In genomic region chr19:8426283-8426682, GRCh38 we compare ENCODE assay signal across 25 cellular contexts.
"Had no signal": no experiment of that assay in that cellular context is flagged by ENCODE, and none has a peak within 500 bp of the region (broad histone marks: within the 10 kb centered on the region; RNA-seq: fewer than 3 reads in every experiment).

No MANE protein-coding gene starts in this region.

- H3K9ac ChIP-seq: parathyroid adenoma had no signal

- H3K27ac Mint-ChIP-seq: effector memory CD8-positive, alpha-beta T cell; mesothelial cell of epicardium; nephron; progenitor cell of endocrine pancreas; stimulated activated naive CD8-positive, alpha-beta T cell treated with anti-CD3 and anti-CD28 coated beads, Interleukin-15, amount 100 ng/mL, for 72 hours had no signal

- DNase-seq: effector memory CD8-positive, alpha-beta T cell; erythroblast; esophagus squamous epithelium; foreskin melanocyte; glutamatergic neuron; heart right ventricle; hippocampal formation; left cardiac atrium; left lung; mesenchymal stem cell; mucosa of descending colon; naive B cell; right lobe of liver; small intestine; stimulated activated CD4-positive, alpha-beta T cell treated with anti-CD3 and anti-CD28 coated beads, Interleukin-15, amount 100 ng/mL, for 24 hours; stimulated activated CD4-positive, alpha-beta T cell treated with anti-CD3 and anti-CD28 coated beads, Interleukin-2, amount 100 ng/mL, for 48 hours; stimulated activated naive CD4-positive, alpha-beta T cell; stimulated activated naive CD8-positive, alpha-beta T cell treated with anti-CD3 and anti-CD28 coated beads, Interleukin-15, amount 100 ng/mL, for 72 hours; transverse colon had no signal

- H3K4me1 ChIP-seq: parathyroid adenoma had no signal

- H3K27me3 ChIP-seq: esophagus squamous epithelium, heart right ventricle, left lung, right lobe of liver, suprapubic skin, transverse colon had no signal

- H3K4me1 Mint-ChIP-seq: nephron; stimulated activated naive CD8-positive, alpha-beta T cell treated with anti-CD3 and anti-CD28 coated beads, Interleukin-15, amount 100 ng/mL, for 72 hours had no signal

- H3K4me3 Mint-ChIP-seq: effector memory CD8-positive, alpha-beta T cell; mesothelial cell of epicardium; naive B cell; nephron; stimulated activated naive CD8-positive, alpha-beta T cell treated with anti-CD3 and anti-CD28 coated beads, Interleukin-15, amount 100 ng/mL, for 72 hours had no signal

- H2AFZ ChIP-seq: parathyroid adenoma had no signal

- ATAC-seq: effector memory CD8-positive, alpha-beta T cell; heart right ventricle; left cardiac atrium; left lung; mucosa of descending colon; right lobe of liver; stimulated activated naive CD8-positive, alpha-beta T cell treated with anti-CD3 and anti-CD28 coated beads, Interleukin-15, amount 100 ng/mL, for 72 hours had no signal

- H3K27ac ChIP-seq: coronary artery, esophagus squamous epithelium, left lung, parathyroid adenoma, right lobe of liver, suprapubic skin, transverse colon had no signal

- H3K9me3 ChIP-seq: esophagus squamous epithelium, heart right ventricle, left lung, mucosa of descending colon, right lobe of liver, suprapubic skin, transverse colon had no signal

- H3K4me3 ChIP-seq: coronary artery, esophagus squamous epithelium, heart right ventricle, left lung, mucosa of descending colon, right lobe of liver, suprapubic skin, transverse colon had no signal

- H3K27me3 Mint-ChIP-seq: effector memory CD8-positive, alpha-beta T cell; naive B cell; progenitor cell of endocrine pancreas; stimulated activated naive CD8-positive, alpha-beta T cell treated with anti-CD3 and anti-CD28 coated beads, Interleukin-15, amount 100 ng/mL, for 72 hours had no signal

- H3K9me3 Mint-ChIP-seq: effector memory CD8-positive, alpha-beta T cell; mesothelial cell of epicardium; naive B cell; nephron; stimulated activated naive CD8-positive, alpha-beta T cell treated with anti-CD3 and anti-CD28 coated beads, Interleukin-15, amount 100 ng/mL, for 72 hours had no signal

- H3K79me2 ChIP-seq: parathyroid adenoma had no signal
